1 cellular context compared by ENCODE assay signal in genomic region chr11:35337136-35337918, GRCh38.
TF ChIP-seq lines count a peak whose summit lies in the region.

No MANE protein-coding gene starts in this region.

TF ChIP-seq in HepG2, 621 proteins besides CTCF, POLR2A, EP300 and RAD21 (continued from another document and continues in another):
- TF ChIP-seq SP140L (CRISPR knock-in tag; IDR thresholded peaks at IDR 0.05; ENCODE audit: borderline replicate concordance) (no peak), KLF13 (CRISPR knock-in tag; IDR thresholded peaks at IDR 0.05) (no peak), ZNF558 (CRISPR knock-in tag; IDR thresholded peaks at IDR 0.05; ENCODE audit: borderline replicate concordance) (no peak), ZNF280B (CRISPR knock-in tag; IDR thresholded peaks at IDR 0.05; ENCODE audit: borderline replicate concordance) (no peak), ADNP (CRISPR knock-in tag; IDR thresholded peaks at IDR 0.05) (no peak), CBX5 (CRISPR knock-in tag; IDR thresholded peaks at IDR 0.05; ENCODE audit: borderline replicate concordance) (no peak), ZNF567 (CRISPR knock-in tag; IDR thresholded peaks at IDR 0.05; ENCODE audit: borderline replicate concordance) (no peak), ZMAT3 (CRISPR knock-in tag; conservative IDR thresholded peaks at IDR 0.05) (no peak), TEAD2 (CRISPR knock-in tag; IDR thresholded peaks at IDR 0.05) (no peak), AHDC1 (CRISPR knock-in tag; IDR thresholded peaks at IDR 0.05; ENCODE audit: borderline replicate concordance) (peak; percentile 71), ETS1 (CRISPR knock-in tag; IDR thresholded peaks at IDR 0.05) (no peak), ATF1 (CRISPR knock-in tag; IDR thresholded peaks at IDR 0.05) (no peak), ZFP36 (IDR thresholded peaks at IDR 0.05; ENCODE audit: borderline replicate concordance, low read depth, low read length, partially characterized antibody) (no peak), TBP (CRISPR knock-in tag; IDR thresholded peaks at IDR 0.05) (no peak), ZNF782 (CRISPR knock-in tag; IDR thresholded peaks at IDR 0.05; ENCODE audit: borderline replicate concordance) (no peak), KLF16 (CRISPR knock-in tag; IDR thresholded peaks at IDR 0.05) (no peak), NCOA5 (CRISPR knock-in tag; IDR thresholded peaks at IDR 0.05) (no peak), SSRP1 (CRISPR knock-in tag; IDR thresholded peaks at IDR 0.05) (no peak), ZNF674 (CRISPR knock-in tag; IDR thresholded peaks at IDR 0.05; ENCODE audit: low read depth) (no peak), NR2C2 (CRISPR knock-in tag; IDR thresholded peaks at IDR 0.05; ENCODE audit: borderline replicate concordance) (no peak), ZHX2 (IDR thresholded peaks at IDR 0.05; ENCODE audit: low read depth) (no peak), ZHX2 (CRISPR knock-in tag; IDR thresholded peaks at IDR 0.05; ENCODE audit: borderline replicate concordance) (no peak), ZNF124 (CRISPR knock-in tag; IDR thresholded peaks at IDR 0.05) (no peak), NCOR1 (IDR thresholded peaks at IDR 0.05; ENCODE audit: borderline replicate concordance, low read length) (no peak; the same call in 1 of the 2 replicates), STAT5B (CRISPR knock-in tag; IDR thresholded peaks at IDR 0.05) (no peak), ZNF543 (CRISPR knock-in tag; IDR thresholded peaks at IDR 0.05) (no peak), MNT (IDR thresholded peaks at IDR 0.05) (peak; percentile 23; the same call in 1 of the 2 replicates), ZNF550 (CRISPR knock-in tag; IDR thresholded peaks at IDR 0.05; ENCODE audit: borderline replicate concordance) (no peak), HOXD1 (CRISPR knock-in tag; IDR thresholded peaks at IDR 0.05) (no peak), RFX1 (IDR thresholded peaks at IDR 0.05) (no peak), KMT2B (CRISPR knock-in tag; IDR thresholded peaks at IDR 0.05) (no peak), ZBTB1 (CRISPR knock-in tag; IDR thresholded peaks at IDR 0.05; ENCODE audit: borderline replicate concordance) (no peak), CAMTA2 (CRISPR knock-in tag; IDR thresholded peaks at IDR 0.05; ENCODE audit: borderline replicate concordance) (no peak), HDAC6 (IDR thresholded peaks at IDR 0.05; ENCODE audit: low read depth, low read length) (no peak), POLR2AphosphoS2 (IDR thresholded peaks at IDR 0.05; ENCODE audit: low read depth, low read length) (no peak), ZNF839 (CRISPR knock-in tag; IDR thresholded peaks at IDR 0.05; ENCODE audit: borderline replicate concordance) (no peak), ARID2 (CRISPR knock-in tag; IDR thresholded peaks at IDR 0.05; ENCODE audit: borderline replicate concordance) (no peak), HNRNPUL1 (IDR thresholded peaks at IDR 0.05; ENCODE audit: low read depth, low read length) (no peak), RARA (CRISPR knock-in tag; IDR thresholded peaks at IDR 0.05) (peak; percentile 74), HNRNPH1 (optimal IDR thresholded peaks at IDR 0.05; ENCODE audit: low read depth, low read length) (no peak), ARID5B (CRISPR knock-in tag; IDR thresholded peaks at IDR 0.05) (peak; percentile 71; the same call in 1 of the 2 replicates), ZBTB43 (CRISPR knock-in tag; conservative IDR thresholded peaks at IDR 0.05) (no peak), PTBP1 (IDR thresholded peaks at IDR 0.05; ENCODE audit: low read depth, low read length, poor library complexity, severe bottlenecking) (no peak), EED (CRISPR knock-in tag; IDR thresholded peaks at IDR 0.05) (no peak), ZNF737 (CRISPR knock-in tag; IDR thresholded peaks at IDR 0.05; ENCODE audit: borderline replicate concordance) (no peak), CREB1 (IDR thresholded peaks at IDR 0.05) (peak; percentile 55; the same call in 1 of the 2 replicates), CREB1 (CRISPR knock-in tag; IDR thresholded peaks at IDR 0.05) (peak; percentile 67)
